8 cellular contexts compared by ENCODE assay signal in the genomic region with DNA sequence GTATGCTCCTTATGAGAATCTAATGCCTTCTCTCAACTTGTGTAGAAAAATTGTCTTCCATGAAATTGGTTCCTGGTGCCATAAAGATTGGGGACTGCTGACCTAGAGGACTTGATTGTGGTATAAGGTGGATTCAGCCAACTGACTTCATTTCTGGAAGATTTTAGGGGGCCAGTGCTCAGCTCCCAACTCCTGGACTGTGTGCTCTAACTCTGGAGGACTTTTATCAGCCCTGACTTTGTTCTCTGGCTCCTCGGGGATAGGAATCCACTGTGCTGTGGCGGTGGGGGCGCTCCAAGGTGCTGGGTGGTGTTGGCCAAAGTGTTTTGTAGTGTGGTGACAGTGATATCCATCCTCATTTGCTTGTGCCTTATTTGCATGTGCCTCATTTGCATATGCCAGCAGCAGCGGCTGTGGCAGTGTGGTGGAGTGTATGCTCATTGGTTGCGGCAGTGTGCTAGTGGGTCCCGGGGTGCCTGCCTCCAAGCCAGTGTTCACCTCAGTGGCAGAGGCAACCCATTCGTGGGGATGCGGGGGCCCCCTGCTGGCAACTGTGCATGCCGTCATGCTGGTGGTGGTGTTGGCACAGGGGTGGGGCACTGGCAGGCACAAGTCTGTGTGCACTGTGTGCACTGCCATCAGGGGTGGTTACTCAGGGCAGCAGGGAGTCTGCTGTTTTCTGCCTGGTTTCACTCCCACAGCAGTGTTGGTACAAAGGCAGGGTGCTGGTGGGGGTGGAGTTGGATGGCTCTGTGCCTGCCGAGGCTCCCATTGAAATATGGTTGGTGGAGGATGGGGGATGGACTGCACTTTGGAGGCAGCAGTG. TPM values are rescaled to one million over a fixed set of nuclear protein-coding genes. Genes with fewer than 3 reads are reported as not detected.
A peak's percentile ranks its signal among the peaks of the same experiment; 100 is the strongest.
DNase-seq lines count a peak whose midpoint lies in the region; ATAC-seq and TF ChIP-seq lines count a peak whose summit lies in the region.

No MANE protein-coding gene starts in this region.

- 91% methylated on average over 9 of the region's 10 CpGs for WGBS in prostate gland

- peak in 1 of 4 experiments; percentile 5 for TF ChIP-seq CTCF in prostate gland (IDR thresholded peaks at IDR 0.05)

- H3K4me1 ChIP-seq in prostate gland (replicated peaks) = no peaks in the 10 kb centered on the region

- ATAC-seq in HG03460 (IDR thresholded peaks at IDR 0.05; ENCODE audit: unreplicated experiment) = no peak

- CTCF ChIA-PET in activated CD4-positive, alpha-beta memory T cell treated with anti-CD3 and anti-CD28 coated beads for 36 hours (lab: Charles Lee) = no interaction called here

- peaks cover 12% of the 10 kb centered on the region for H3K9me3 Mint-ChIP-seq in activated CD4-positive, alpha-beta memory T cell treated with anti-CD3 and anti-CD28 coated beads for 36 hours

- H3K36me3 ChIP-seq in prostate gland = no peaks in the 10 kb centered on the region

- no peak for TF ChIP-seq POLR2A in prostate gland (IDR thresholded peaks at IDR 0.05)

- DNase-seq in stimulated activated CD4-positive, alpha-beta T cell treated with anti-CD3 and anti-CD28 coated beads, Interleukin-15, amount 100 ng/mL, for 24 hours = peak; percentile 39
- DNase-seq in stimulated activated CD4-positive, alpha-beta T cell treated with anti-CD3 and anti-CD28 coated beads, Interleukin-4, amount 100 ng/mL, for 24 hours = no peak
- DNase-seq in activated CD4-positive, alpha-beta memory T cell treated with anti-CD3 and anti-CD28 coated beads for 36 hours = peak; percentile 42
- DNase-seq in iPS-NIHi11 (ENCODE audit: low spot score) = peak; percentile 45
- peak; percentile 67 for DNase-seq in superior temporal gyrus (ENCODE audit: extremely low spot score)
- no peak for DNase-seq in NCI-H2227 (lab: John Stamatoyannopoulos, UW; ENCODE audit: unreplicated experiment)
- no peak for DNase-seq in prostate gland (ENCODE audit: low spot score)

- H3K9me3 ChIP-seq in prostate gland = no peaks in the 10 kb centered on the region

- intact Hi-C loops in activated CD4-positive, alpha-beta memory T cell treated with anti-CD3 and anti-CD28 coated beads for 36 hours (cut with micrococcal nuclease) = loop anchor here (5.0 kb wide), 1 partner anchor 268 kb away; no protein-coding TSS in a partner anchor
- intact Hi-C loops in prostate gland (cut with DNase I) = no loop called here

- H3K36me3 Mint-ChIP-seq in activated CD4-positive, alpha-beta memory T cell treated with anti-CD3 and anti-CD28 coated beads for 36 hours = peaks cover 12% of the 10 kb centered on the region

- H3K4me3 ChIP-seq in prostate gland = no peak overlapping the region

- no peak overlapping the region for H3K27ac Mint-ChIP-seq in activated CD4-positive, alpha-beta memory T cell treated with anti-CD3 and anti-CD28 coated beads for 36 hours

- no peak overlapping the region for H3K4me3 Mint-ChIP-seq in activated CD4-positive, alpha-beta memory T cell treated with anti-CD3 and anti-CD28 coated beads for 36 hours

- POLR2A ChIA-PET in activated CD4-positive, alpha-beta memory T cell treated with anti-CD3 and anti-CD28 coated beads for 36 hours (lab: Charles Lee) = no interaction called here

- no peak overlapping the region for H3K27ac ChIP-seq in prostate gland

- H3K27me3 Mint-ChIP-seq in activated CD4-positive, alpha-beta memory T cell treated with anti-CD3 and anti-CD28 coated beads for 36 hours = no peaks in the 10 kb centered on the region

- H3K27me3 ChIP-seq in prostate gland (replicated peaks; ENCODE audit: insufficient read depth) = no peaks in the 10 kb centered on the region

- H3K4me1 Mint-ChIP-seq in activated CD4-positive, alpha-beta memory T cell treated with anti-CD3 and anti-CD28 coated beads for 36 hours (ENCODE audit: low read depth) = peaks cover 9% of the 10 kb centered on the region

RNA-seq across cellular contexts. Expression of a gene that starts 19.6 kb away (rescaled TPM):
- total RNA-seq in activated CD4-positive, alpha-beta memory T cell treated with anti-CD3 and anti-CD28 coated beads for 36 hours = 10 to 100 TPM; 23.5 to 23.6 TPM
- total RNA-seq in prostate gland = 10 to 100 TPM; 26.5 to 30.3 TPM

Comparison
In these comparisons a context has a peak if more than half of its experiments do, and no peak if none do; other contexts are left out.
1. DNase-seq: peak in stimulated activated CD4-positive, alpha-beta T cell treated with anti-CD3 and anti-CD28 coated beads, Interleukin-15, amount 100 ng/mL, for 24 hours (single experiment), activated CD4-positive, alpha-beta memory T cell treated with anti-CD3 and anti-CD28 coated beads for 36 hours (single experiment), iPS-NIHi11 (single experiment) and superior temporal gyrus (single experiment); none in stimulated activated CD4-positive, alpha-beta T cell treated with anti-CD3 and anti-CD28 coated beads, Interleukin-4, amount 100 ng/mL, for 24 hours (single experiment), NCI-H2227 (single experiment) and prostate gland (single experiment).